Comparison of ENCODE assay signal across 14 cellular contexts in genomic region chr10:124621637-124622036, GRCh38.
A peak's percentile ranks its signal among the peaks of the same experiment; 100 is the strongest.
DNase-seq lines count a peak whose midpoint lies in the region; ATAC-seq and TF ChIP-seq lines count a peak whose summit lies in the region.
"Had no signal": no experiment of that assay in that cellular context is flagged by ENCODE, and none has a peak within 500 bp of the region (broad histone marks: within the 10 kb centered on the region; RNA-seq: fewer than 3 reads in every experiment).

No MANE protein-coding gene starts in this region.

- H3K4me3 ChIP-seq in right cardiac atrium (ENCODE audit: low read length) (no peak overlapping the region), mucosa of descending colon (no peak overlapping the region), PC-9 (no peak overlapping the region)

- H3K27ac Mint-ChIP-seq in CD14-positive monocyte = peak overlapping the region in 1 of 7 donors; percentile 84

- peaks cover 24% of the 10 kb centered on the region for H3K4me1 ChIP-seq in right cardiac atrium (ENCODE audit: control insufficient read depth, insufficient read depth, low read length)
- peaks cover 11% of the 10 kb centered on the region for H3K4me1 ChIP-seq in mucosa of descending colon (ENCODE audit: low read depth)
- peaks cover 13% of the 10 kb centered on the region for H3K4me1 ChIP-seq in PC-9 (replicated peaks; ENCODE audit: insufficient read depth)

- intact Hi-C loops in right cardiac atrium (cut with DNase I) (no loop called here), mucosa of descending colon (cut with DNase I, micrococcal nuclease) (no loop called here), PC-9 (cut with micrococcal nuclease; ENCODE audit: unreplicated experiment) (no loop called here), CD14-positive monocyte (cut with micrococcal nuclease) (loop anchor here in 1 of 2 donors (10.0 kb wide), 1 partner anchor 87 kb away; no protein-coding TSS in a partner anchor)

- no TSS peak for BruUV-seq in PC-9 (replicated peaks; lab: Mats Ljungman, UMichigan)

- CTCF ChIA-PET in PC-9 (lab: Charles Lee) = no interaction called here

- no peaks in the 10 kb centered on the region for H3K9me3 ChIP-seq in right cardiac atrium (ENCODE audit: control insufficient read depth, low read length)
- H3K9me3 ChIP-seq in mucosa of descending colon = no peaks in the 10 kb centered on the region
- no peaks in the 10 kb centered on the region for H3K9me3 ChIP-seq in PC-9 (ENCODE audit: insufficient read depth, low read depth)
- H3K9me3 ChIP-seq: SK-N-SH had no signal

- ATAC-seq in right cardiac atrium (no peak), mucosa of descending colon (no peak)
- ATAC-seq: natural killer cell had no signal

- TF ChIP-seq CTCF in mucosa of descending colon (IDR thresholded peaks at IDR 0.05) = no peak
- no peak for TF ChIP-seq CTCF in PC-9 (conservative IDR thresholded peaks at IDR 0.05)
- no peak for TF ChIP-seq CTCF in CD14-positive monocyte (IDR thresholded peaks at IDR 0.05)

- H3F3A ChIP-seq in PC-9 (ENCODE audit: insufficient read depth, low read depth) = peaks cover 3% of the 10 kb centered on the region; the same call in 1 of the 2 replicates

- H3K79me2 ChIP-seq in PC-9 (ENCODE audit: low read depth) = no peaks in the 10 kb centered on the region

- DNase-seq in DMS79 treated with DMSO at 0.1 percent for 48 hours (lab: John Stamatoyannopoulos, UW) = peak; percentile 40
- DNase-seq in amygdala (lab: John Stamatoyannopoulos, UW) = peak in 38 of 56 donors; percentile 24 to 80 (median 46)
- DNase-seq in right cardiac atrium = no peak
- peak; percentile 39 for DNase-seq in retina
- DNase-seq in mucosa of descending colon = no peak
- DNase-seq in stimulated activated naive CD4-positive, alpha-beta T cell (lab: John Stamatoyannopoulos, UW) = no peak
- no peak for DNase-seq in PC-9
- DNase-seq in CD14-positive monocyte (ENCODE audit: low spot score) = no peak
- DNase-seq: activated CD8-positive, alpha-beta memory T cell treated with anti-CD3 and anti-CD28 coated beads, Interleukin-2, amount 50 U/mL, for 4 hours; AML-193; Kasumi-1; natural killer cell; NCI-H2081 treated with DMSO at 0.1 percent for 48 hours; SK-N-SH had no signal

- no peak overlapping the region for H3K4me2 ChIP-seq in PC-9
- H3K4me2 ChIP-seq: SK-N-SH had no signal

- H3K9me2 ChIP-seq in PC-9 (ENCODE audit: insufficient read depth) = no peaks in the 10 kb centered on the region
- H3K9me2 ChIP-seq: SK-N-SH had no signal

- H3K4me3 Mint-ChIP-seq in CD14-positive monocyte = no peak overlapping the region
- H3K4me3 Mint-ChIP-seq: natural killer cell had no signal

- 47% methylated on average over 13 of the region's 13 CpGs for WGBS in right cardiac atrium

- POLR2A ChIA-PET in PC-9 (lab: Charles Lee; ENCODE audit: unreplicated experiment) = no interaction called here

- no peaks in the 10 kb centered on the region for H3K9me3 Mint-ChIP-seq in CD14-positive monocyte
- H3K9me3 Mint-ChIP-seq: natural killer cell had no signal

- H3K27me3 Mint-ChIP-seq in CD14-positive monocyte (ENCODE audit: low read depth in 3 of 3) = no peaks in the 10 kb centered on the region

- H3K27me3 ChIP-seq in right cardiac atrium (ENCODE audit: control insufficient read depth, insufficient read depth) = no peaks in the 10 kb centered on the region
- H3K27me3 ChIP-seq in PC-9 (ENCODE audit: insufficient read depth, low read depth) = no peaks in the 10 kb centered on the region

- H3K36me3 ChIP-seq in mucosa of descending colon (ENCODE audit: low read depth) (no peaks in the 10 kb centered on the region), PC-9 (ENCODE audit: low read depth) (no peaks in the 10 kb centered on the region)

- H3K4me1 Mint-ChIP-seq in CD14-positive monocyte = peaks cover 27% of the 10 kb centered on the region

- peaks cover 38 to 72% of the 10 kb centered on the region in 2 donors for H3K36me3 Mint-ChIP-seq in CD14-positive monocyte
- H3K36me3 Mint-ChIP-seq: natural killer cell had no signal

- H2AFZ ChIP-seq in PC-9 = no peak overlapping the region

- peak overlapping the region; percentile 7 for H3K27ac ChIP-seq in right cardiac atrium (ENCODE audit: low read length)
- H3K27ac ChIP-seq in PC-9 = no peak overlapping the region

- no peaks in the 10 kb centered on the region; the same call in 1 of the 2 replicates for H4K20me1 ChIP-seq in PC-9 (ENCODE audit: insufficient read depth)

Comparison
In these comparisons a context has a peak if more than half of its experiments do, and no peak if none do; other contexts are left out.
1. DNase-seq: peak in DMS79 treated with DMSO at 0.1 percent for 48 hours (single experiment), amygdala (38 of 56) and retina (single experiment); none in right cardiac atrium (0 of 3), mucosa of descending colon (0 of 3), stimulated activated naive CD4-positive, alpha-beta T cell (0 of 6), PC-9 (0 of 2) and CD14-positive monocyte (single experiment).